In the genomic region with DNA sequence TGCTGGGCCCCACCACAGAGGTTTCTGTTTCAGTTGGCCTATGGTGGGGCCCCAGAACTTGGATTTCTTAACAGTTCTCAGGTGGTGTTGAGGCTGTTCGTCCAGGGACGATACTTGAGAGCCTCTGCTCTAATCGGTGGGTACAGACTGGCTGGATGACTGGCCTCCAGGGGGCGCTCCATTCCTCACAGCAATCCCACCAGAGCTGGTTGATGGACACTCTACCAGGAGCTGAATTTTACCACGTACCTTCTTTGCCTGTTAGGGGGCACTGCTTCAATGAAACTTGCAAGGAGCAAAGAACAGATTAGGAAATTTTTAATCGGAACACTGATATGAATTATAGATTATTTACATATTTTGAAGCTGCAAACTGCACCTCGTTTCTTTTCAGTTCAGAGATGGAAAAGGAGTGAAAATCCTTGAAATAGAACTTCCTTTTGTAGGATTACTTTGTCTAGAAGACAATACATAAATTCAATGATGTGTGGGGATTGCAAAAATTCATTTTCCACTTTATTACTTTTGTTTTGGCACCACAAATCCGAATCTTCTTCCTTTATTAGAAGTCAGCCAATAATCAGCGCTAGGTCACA, we compare ENCODE assay signal across 1 cellular context.
TF ChIP-seq lines count a peak whose summit lies in the region.

No MANE protein-coding gene starts in this region.

TF ChIP-seq in H1, 55 proteins besides CTCF, POLR2A, EP300 and RAD21:
- TF ChIP-seq CBX5 (IDR thresholded peaks at IDR 0.05; ENCODE audit: low read depth, low read length): no peak
- TF ChIP-seq POLR2AphosphoS5 (IDR thresholded peaks at IDR 0.05; ENCODE audit: low read depth, low read length): no peak
- peak; percentile 17 for TF ChIP-seq NANOG (IDR thresholded peaks at IDR 0.05; ENCODE audit: insufficient read depth, low read depth, low read length, poor library complexity, severe bottlenecking)
- TF ChIP-seq SP2 (IDR thresholded peaks at IDR 0.05; ENCODE audit: low read length): peak; percentile 40; the same call in 1 of the 2 replicates
- TF ChIP-seq YY1 (IDR thresholded peaks at IDR 0.05; ENCODE audit: low read depth, low read length): 0 out of 2 replicates have a peak, but pooled peaks have one; percentile 39
